8 cellular contexts compared by ENCODE assay signal in genomic region chr2:58427572-58428285, GRCh38.
A peak's percentile ranks its signal among the peaks of the same experiment; 100 is the strongest.
DNase-seq lines count a peak whose midpoint lies in the region; ATAC-seq and TF ChIP-seq lines count a peak whose summit lies in the region.

No MANE protein-coding gene starts in this region.

- TF ChIP-seq CTCF in SU-DHL-6 (IDR thresholded peaks at IDR 0.05; ENCODE audit: insufficient read depth, low read length, poor library complexity, severe bottlenecking) (no peak), fibroblast of pulmonary artery (IDR thresholded peaks at IDR 0.05; ENCODE audit: low read length, missing control alignments) (no peak)

- H2AFZ ChIP-seq in SU-DHL-6 (ENCODE audit: low read depth, low read length, severe bottlenecking), result no peak overlapping the region
- H2AFZ ChIP-seq in neuron (ENCODE audit: low read depth, low read length), result peak overlapping the region; percentile 81

- H3K9me3 ChIP-seq in SU-DHL-6 (ENCODE audit: insufficient read depth, low read length) (no peaks in the 10 kb centered on the region), neuron (ENCODE audit: low read length) (no peaks in the 10 kb centered on the region)

- H3K27ac ChIP-seq in SU-DHL-6 (ENCODE audit: low read depth, low read length), result no peak overlapping the region

- H3K4me1 ChIP-seq in neuron (ENCODE audit: insufficient read depth, low read length), result peaks cover 11% of the 10 kb centered on the region

- H3K27me3 ChIP-seq in SU-DHL-6 (ENCODE audit: low read length) (no peaks in the 10 kb centered on the region), neuron (ENCODE audit: insufficient read depth, low read length) (no peaks in the 10 kb centered on the region)

- H3K9me2 ChIP-seq in SU-DHL-6 (replicated peaks; ENCODE audit: insufficient read depth, low read length), result no peaks in the 10 kb centered on the region

- no peaks in the 10 kb centered on the region for H3F3A ChIP-seq in SU-DHL-6 (ENCODE audit: insufficient read depth)

- H3K9ac ChIP-seq in SU-DHL-6 (ENCODE audit: low read length), result no peak overlapping the region

- H3K4me3 ChIP-seq in SU-DHL-6 (ENCODE audit: insufficient read depth, low read length, poor library complexity, severe bottlenecking) (peak overlapping the region; percentile 26), fibroblast of pulmonary artery (replicated peaks; ENCODE audit: low read depth, low read length) (peak overlapping the region; percentile 57), neuron (ENCODE audit: low read length) (peak overlapping the region; percentile 99)

- peak; percentile 9 for ATAC-seq in HG03159 (IDR thresholded peaks at IDR 0.05; ENCODE audit: unreplicated experiment)
- ATAC-seq in GM19463 (IDR thresholded peaks at IDR 0.05; ENCODE audit: unreplicated experiment), result no peak

- DNase-seq in DMS53 (lab: John Stamatoyannopoulos, UW), result peak; percentile 70
- peak; percentile 27 for DNase-seq in fibroblast of pulmonary artery (ENCODE audit: low read depth)
- no peak for DNase-seq in activated gamma-delta T cell treated with Interleukin-2 at 50 U/mL for 16 hours
- DNase-seq in germinal center (ENCODE audit: low spot score), result no peak

- H3K36me3 ChIP-seq in SU-DHL-6 (ENCODE audit: low read length), result no peaks in the 10 kb centered on the region
- no peaks in the 10 kb centered on the region for H3K36me3 ChIP-seq in neuron (ENCODE audit: insufficient read depth, low read length)

- H4K20me1 ChIP-seq in SU-DHL-6 (ENCODE audit: low read depth, low read length), result no peaks in the 10 kb centered on the region

- H3K79me2 ChIP-seq in SU-DHL-6 (ENCODE audit: insufficient read depth, low read length), result no peaks in the 10 kb centered on the region

- H3K4me2 ChIP-seq in SU-DHL-6 (ENCODE audit: low read depth, low read length, poor library complexity, severe bottlenecking), result peak overlapping the region; percentile 42

Comparison
In these comparisons a context has a peak if more than half of its experiments do, and no peak if none do; other contexts are left out.
1. DNase-seq: peak in DMS53 (single experiment) and fibroblast of pulmonary artery (single experiment); none in activated gamma-delta T cell treated with Interleukin-2 at 50 U/mL for 16 hours (single experiment) and germinal center (single experiment).
2. H3K4me3 ChIP-seq: peak in every context shown above with its lines; median percentile 99 in neuron; 57 in fibroblast of pulmonary artery; 26 in SU-DHL-6.